Comparison of ENCODE assay signal across 1 cellular context in genomic region chr14:87995500-87996275, GRCh38.
TF ChIP-seq lines count a peak whose summit lies in the region.

No MANE protein-coding gene starts in this region.

TF ChIP-seq in IMR-90, 13 proteins besides CTCF, POLR2A, EP300 and RAD21:
- TF ChIP-seq CEBPB (IDR thresholded peaks at IDR 0.05; ENCODE audit: low read depth, low read length) = no peak
- TF ChIP-seq RCOR1 (IDR thresholded peaks at IDR 0.05; ENCODE audit: insufficient replicate concordance, low read length) = no peak
- TF ChIP-seq RFX5 (IDR thresholded peaks at IDR 0.05; ENCODE audit: low read depth, low read length) = no peak
- no peak for TF ChIP-seq FOS (IDR thresholded peaks at IDR 0.05; ENCODE audit: low read depth, low read length)
- TF ChIP-seq ELK1 (IDR thresholded peaks at IDR 0.05; ENCODE audit: borderline replicate concordance, low read depth, low read length) = no peak
- TF ChIP-seq SMC3 (IDR thresholded peaks at IDR 0.05; ENCODE audit: low read depth, low read length) = no peak
- no peak for TF ChIP-seq CHD1 (IDR thresholded peaks at IDR 0.05; ENCODE audit: low read depth, low read length)
- TF ChIP-seq NFE2L2 (IDR thresholded peaks at IDR 0.05; ENCODE audit: low read depth, low read length) = no peak
- TF ChIP-seq MAFK (IDR thresholded peaks at IDR 0.05; ENCODE audit: low read depth, low read length) = no peak
- TF ChIP-seq, protein P1, sequence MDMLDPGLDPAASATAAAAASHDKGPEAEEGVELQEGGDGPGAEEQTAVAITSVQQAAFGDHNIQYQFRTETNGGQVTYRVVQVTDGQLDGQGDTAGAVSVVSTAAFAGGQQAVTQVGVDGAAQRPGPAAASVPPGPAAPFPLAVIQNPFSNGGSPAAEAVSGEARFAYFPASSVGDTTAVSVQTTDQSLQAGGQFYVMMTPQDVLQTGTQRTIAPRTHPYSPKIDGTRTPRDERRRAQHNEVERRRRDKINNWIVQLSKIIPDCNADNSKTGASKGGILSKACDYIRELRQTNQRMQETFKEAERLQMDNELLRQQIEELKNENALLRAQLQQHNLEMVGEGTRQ (IDR thresholded peaks at IDR 0.05; ENCODE audit: low read depth, low read length) = no peak
- TF ChIP-seq BHLHE40 (IDR thresholded peaks at IDR 0.05; ENCODE audit: low read depth, low read length) = no peak
- no peak for TF ChIP-seq MXI1 (IDR thresholded peaks at IDR 0.05; ENCODE audit: borderline replicate concordance, low read depth, low read length)
- no peak for TF ChIP-seq MAZ (IDR thresholded peaks at IDR 0.05; ENCODE audit: borderline replicate concordance, low read depth, low read length)
